8 cellular contexts compared by ENCODE assay signal in genomic region chr6:117976030-117976651, GRCh38.
DNase-seq lines count a peak whose midpoint lies in the region; ATAC-seq and TF ChIP-seq lines count a peak whose summit lies in the region.

No MANE protein-coding gene starts in this region.

- no peak overlapping the region for H3K9ac ChIP-seq in HCT116 (ENCODE audit: low read length)

- H3K79me2 ChIP-seq in HCT116 (ENCODE audit: insufficient read depth, low read length) = no peaks in the 10 kb centered on the region

- peak; percentile 48 to 83 (median 68); a peak in 5 of 6 replicates for TF ChIP-seq CTCF in HCT116 (IDR thresholded peaks at IDR 0.05 in 2 of 3, conservative IDR thresholded peaks at IDR 0.05 in 1 of 3; ENCODE audit: borderline replicate concordance in 1 of 3, insufficient read depth in 1 of 3, low read depth in 2 of 3, low read length in 2 of 3)
- TF ChIP-seq CTCF in WERI-Rb-1 (IDR thresholded peaks at IDR 0.05; ENCODE audit: low read depth, low read length) = peak; percentile 52

- no peaks in the 10 kb centered on the region for H3K4me1 ChIP-seq in HCT116 (ENCODE audit: control insufficient read depth in 1 of 2, insufficient read depth in 2 of 2, low read length in 2 of 2)

- H4K20me1 ChIP-seq in HCT116 (ENCODE audit: insufficient read depth) = no peaks in the 10 kb centered on the region

- TF ChIP-seq POLR2A in HCT116 (IDR thresholded peaks at IDR 0.05; ENCODE audit: borderline replicate concordance, extremely low read depth, insufficient read depth, insufficient read length) = no peak

- ATAC-seq in HCT116 = peak; percentile 79
- peak; percentile 32 for ATAC-seq in left ventricle myocardium superior

- TF ChIP-seq RAD21 in HCT116 (IDR thresholded peaks at IDR 0.05; ENCODE audit: low read depth) = peak; percentile 69

- H3K9me2 ChIP-seq in HCT116 (ENCODE audit: insufficient read depth) = no peaks in the 10 kb centered on the region

- no peak overlapping the region for H2AFZ ChIP-seq in HCT116 (ENCODE audit: low read depth, low read length, poor library complexity, severe bottlenecking)

- POLR2A ChIA-PET in HCT116 (lab: Charles Lee) = no interaction called here

- H3K9me3 ChIP-seq in HCT116 (ENCODE audit: control insufficient read depth in 1 of 2, insufficient read depth in 1 of 2, low read depth in 1 of 2, low read length in 2 of 2) (no peaks in the 10 kb centered on the region), WERI-Rb-1 (ENCODE audit: severe bottlenecking) (peaks cover 4% of the 10 kb centered on the region)

- no TSS peak for BruUV-seq in HCT116 (replicated peaks; lab: Mats Ljungman, UMichigan)

- RAD21 ChIA-PET in HCT116 (lab: Charles Lee; ENCODE audit: low non-redundant PET in 1 of 2, low total read pairs in 2 of 2, uncharacterized antibody in 2 of 2, unreplicated experiment in 2 of 2) = no interaction called here

- H3K27me3 ChIP-seq in HCT116 (ENCODE audit: insufficient read depth, low read length) (no peaks in the 10 kb centered on the region), WERI-Rb-1 (ENCODE audit: insufficient read depth, low read depth, severe bottlenecking) (no peaks in the 10 kb centered on the region)

- CTCF ChIA-PET in HCT116 (lab: Charles Lee) = interaction anchor here (0.6 to 2.4 kb wide), 8 partner anchors 9 to 538 kb away, joined by 3 to 14 read pairs (median 4); no protein-coding TSS in a partner anchor

- H3K4me2 ChIP-seq in HCT116 (ENCODE audit: low read length) = no peak overlapping the region

- peak; percentile 38 for DNase-seq in EL
- peak; percentile 49 for DNase-seq in HCT116 (ENCODE audit: low read depth, low spot score)
- peak; percentile 17 for DNase-seq in NCI-H2107 (lab: John Stamatoyannopoulos, UW)
- peak; percentile 21 for DNase-seq in WERI-Rb-1
- DNase-seq in left ventricle myocardium superior = no peak
- DNase-seq in stromal cell of bone marrow (ENCODE audit: low read depth) = peak; percentile 18
- no peak for DNase-seq in NK-92 (lab: John Stamatoyannopoulos, UW; ENCODE audit: unreplicated experiment)
- DNase-seq in stimulated activated CD4-positive, alpha-beta T cell treated with anti-CD3 and anti-CD28 coated beads, Interleukin-4, amount 100 ng/mL, for 4 hours = no peak

- no peaks in the 10 kb centered on the region for H3K36me3 ChIP-seq in HCT116 (ENCODE audit: control insufficient read depth in 1 of 2, insufficient read depth in 2 of 2, low read length in 2 of 2)
- H3K36me3 ChIP-seq in WERI-Rb-1 = no peaks in the 10 kb centered on the region

- H3K27ac ChIP-seq in HCT116 (ENCODE audit: low read depth, low read length) (no peak overlapping the region), WERI-Rb-1 (no peak overlapping the region)

- H3K4me3 ChIP-seq in HCT116 (replicated peaks in 1 of 2; ENCODE audit: low read depth in 1 of 2, low read length in 2 of 2) = no peak overlapping the region
- H3K4me3 ChIP-seq in WERI-Rb-1 (ENCODE audit: low read depth, low read length) = no peak overlapping the region

- intact Hi-C loops in HCT116 (cut with micrococcal nuclease) = loop anchor here (2.0 to 5.0 kb wide), 3 partner anchors 286 to 575 kb away; no protein-coding TSS in a partner anchor
- intact Hi-C loops in left ventricle myocardium superior (cut with micrococcal nuclease) = loop anchor here (5.0 kb wide), 1 partner anchor 286 kb away; no protein-coding TSS in a partner anchor

TF ChIP-seq in HCT116, 20 proteins besides CTCF, POLR2A, EP300 and RAD21:
- no peak for TF ChIP-seq SRF (IDR thresholded peaks at IDR 0.05; ENCODE audit: low read depth)
- 0 out of 2 replicates have a peak, but pooled peaks have one; percentile 37 for TF ChIP-seq CBX3 (IDR thresholded peaks at IDR 0.05; ENCODE audit: low read depth)
- no peak for TF ChIP-seq CEBPB (IDR thresholded peaks at IDR 0.05; ENCODE audit: low read depth)

Comparison
In these comparisons a context has a peak if more than half of its experiments do, and no peak if none do; other contexts are left out.
1. DNase-seq: peak in EL (single experiment), HCT116 (single experiment), NCI-H2107 (single experiment), WERI-Rb-1 (single experiment) and stromal cell of bone marrow (single experiment); none in left ventricle myocardium superior (single experiment), NK-92 (single experiment) and stimulated activated CD4-positive, alpha-beta T cell treated with anti-CD3 and anti-CD28 coated beads, Interleukin-4, amount 100 ng/mL, for 4 hours (0 of 2).